13 cellular contexts compared by ENCODE assay signal in the genomic region with DNA sequence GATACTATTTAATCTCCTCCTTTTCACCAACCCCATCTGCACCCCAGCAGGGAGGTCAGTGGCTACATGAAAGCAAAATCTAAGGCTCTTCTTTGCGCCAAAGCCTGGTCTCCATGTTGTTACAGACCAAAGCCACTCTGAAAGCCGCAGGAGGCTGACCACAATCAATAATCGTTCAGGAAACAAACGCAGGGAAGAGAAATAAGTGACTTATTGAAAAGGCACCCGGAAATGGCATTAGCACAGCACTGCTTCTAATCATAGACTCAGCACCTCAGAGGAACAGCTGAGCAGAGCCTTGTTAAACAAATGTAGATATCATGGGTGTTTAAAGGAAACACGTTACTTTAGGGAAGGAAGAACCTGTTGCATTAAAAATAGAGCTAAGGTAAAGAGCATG.
DNase-seq lines count a peak whose midpoint lies in the region; ATAC-seq, FAIRE-seq and TF ChIP-seq lines count a peak whose summit lies in the region.
"Had no signal": no experiment of that assay in that cellular context is flagged by ENCODE, and none has a peak within 500 bp of the region (broad histone marks: within the 10 kb centered on the region; RNA-seq: fewer than 3 reads in every experiment).

No MANE protein-coding gene starts in this region.

- peak; percentile 40 for DNase-seq in NCI-H1092 treated with DMSO at 0.1 percent for 48 hours (lab: John Stamatoyannopoulos, UW)
- DNase-seq in NCI-H1092 (lab: John Stamatoyannopoulos, UW) = no peak
- peak; percentile 23 for DNase-seq in NB4 (ENCODE audit: low read depth)
- DNase-seq in SW480 (ENCODE audit: low spot score) = peak; percentile 30
- peak in 1 of 6 donors; percentile 16 for DNase-seq in pancreas
- no peak for DNase-seq in GM20000 (ENCODE audit: low spot score)
- no peak for DNase-seq in CD8-positive, alpha-beta memory T cell
- DNase-seq in SHP77 treated with DMSO at 0.1 percent for 48 hours (lab: John Stamatoyannopoulos, UW) = no peak
- DNase-seq: lower lobe of right lung, NCI-H1930 had no signal

- peaks cover 0 to 3% of the 10 kb centered on the region in 2 donors for H3K27me3 Mint-ChIP-seq in CD8-positive, alpha-beta memory T cell

- peak overlapping the region in 3 of 4 donors; percentile 23 to 54 (median 43) for H3K27ac ChIP-seq in pancreas
- H3K27ac ChIP-seq in CD8-positive, alpha-beta memory T cell (ENCODE audit: low read depth, low read length) = no peak overlapping the region
- H3K27ac ChIP-seq: 22Rv1, lower lobe of right lung, suprapubic skin had no signal

- H3K4me1 ChIP-seq in pancreas = no peaks in the 10 kb centered on the region
- H3K4me1 ChIP-seq in CD8-positive, alpha-beta memory T cell (ENCODE audit: insufficient read depth, low read length) = no peaks in the 10 kb centered on the region
- H3K4me1 ChIP-seq: lower lobe of right lung, suprapubic skin had no signal

- no peaks in the 10 kb centered on the region for H3K36me3 Mint-ChIP-seq in CD8-positive, alpha-beta memory T cell

- peak; percentile 66 to 95 (median 88) for ATAC-seq in pancreas
- ATAC-seq: lower lobe of right lung had no signal

- no peak overlapping the region for H3K4me3 ChIP-seq in NB4 (ENCODE audit: low read depth, low read length)
- no peak overlapping the region for H3K4me3 ChIP-seq in pancreas
- no peak overlapping the region for H3K4me3 ChIP-seq in CD8-positive, alpha-beta memory T cell (ENCODE audit: low read length)
- H3K4me3 ChIP-seq: lower lobe of right lung, suprapubic skin had no signal

- intact Hi-C loops in pancreas (cut with DNase I) = no loop called here

- no peaks in the 10 kb centered on the region for H3K27me3 ChIP-seq in pancreas
- no peaks in the 10 kb centered on the region for H3K27me3 ChIP-seq in CD8-positive, alpha-beta memory T cell (ENCODE audit: insufficient read depth, low read length, poor library complexity, severe bottlenecking)

- no peak overlapping the region for H3K4me3 Mint-ChIP-seq in CD8-positive, alpha-beta memory T cell
- H3K4me3 Mint-ChIP-seq: T-helper 1 cell treated with Interleukin-12 subunit alpha and Interleukin-12 subunit beta and Interleukin-4 antibody, amounts not matched to agents 30 μg/mL and 1 μg/mL, for 36 hours had no signal

- H3K9me3 ChIP-seq in pancreas = no peaks in the 10 kb centered on the region
- no peaks in the 10 kb centered on the region for H3K9me3 ChIP-seq in CD8-positive, alpha-beta memory T cell (ENCODE audit: low read length)
- H3K9me3 ChIP-seq: lower lobe of right lung, suprapubic skin had no signal

- H3K36me3 ChIP-seq in pancreas = no peaks in the 10 kb centered on the region
- no peaks in the 10 kb centered on the region for H3K36me3 ChIP-seq in CD8-positive, alpha-beta memory T cell (ENCODE audit: insufficient read depth, low read length)
- H3K36me3 ChIP-seq: lower lobe of right lung, suprapubic skin had no signal

- FAIRE-seq in pancreas (lab: Jason Lieb, UNC) = no peak

- POLR2A ChIA-PET in CD8-positive, alpha-beta memory T cell (lab: Charles Lee) = no interaction called here

- H3K27ac Mint-ChIP-seq in CD8-positive, alpha-beta memory T cell = no peak overlapping the region
- H3K27ac Mint-ChIP-seq: T-helper 1 cell treated with Interleukin-12 subunit alpha and Interleukin-12 subunit beta and Interleukin-4 antibody, amounts not matched to agents 30 μg/mL and 1 μg/mL, for 36 hours had no signal

- TF ChIP-seq CTCF in NB4 (IDR thresholded peaks at IDR 0.05; ENCODE audit: low read depth, low read length) (no peak), pancreas (IDR thresholded peaks at IDR 0.05) (no peak), GM20000 (IDR thresholded peaks at IDR 0.05; ENCODE audit: extremely low read depth, missing control alignments) (no peak)

- 14% methylated on average over 6 of the region's 6 CpGs for WGBS in pancreas, 2 donors

- TF ChIP-seq POLR2A in NB4 (IDR thresholded peaks at IDR 0.05; ENCODE audit: extremely low read depth, insufficient read length) = no peak

- H3K4me1 Mint-ChIP-seq in CD8-positive, alpha-beta memory T cell = no peaks in the 10 kb centered on the region

- CTCF ChIA-PET in CD8-positive, alpha-beta memory T cell (lab: Charles Lee) = no interaction called here

- peaks cover 0 to 12% (median 0%) of the 10 kb centered on the region in 5 donors for H3K9me3 Mint-ChIP-seq in CD8-positive, alpha-beta memory T cell
- H3K9me3 Mint-ChIP-seq: T-helper 1 cell treated with Interleukin-12 subunit alpha and Interleukin-12 subunit beta and Interleukin-4 antibody, amounts not matched to agents 30 μg/mL and 1 μg/mL, for 36 hours had no signal

Comparison
In these comparisons a context has a peak if more than half of its experiments do, and no peak if none do; other contexts are left out.
1. DNase-seq: peak in NCI-H1092 treated with DMSO at 0.1 percent for 48 hours (single experiment), NB4 (single experiment) and SW480 (single experiment); none in NCI-H1092 (single experiment), GM20000 (single experiment), CD8-positive, alpha-beta memory T cell (0 of 5) and SHP77 treated with DMSO at 0.1 percent for 48 hours (single experiment).